ENCODE assay signal across 8 cellular contexts in the genomic region with DNA sequence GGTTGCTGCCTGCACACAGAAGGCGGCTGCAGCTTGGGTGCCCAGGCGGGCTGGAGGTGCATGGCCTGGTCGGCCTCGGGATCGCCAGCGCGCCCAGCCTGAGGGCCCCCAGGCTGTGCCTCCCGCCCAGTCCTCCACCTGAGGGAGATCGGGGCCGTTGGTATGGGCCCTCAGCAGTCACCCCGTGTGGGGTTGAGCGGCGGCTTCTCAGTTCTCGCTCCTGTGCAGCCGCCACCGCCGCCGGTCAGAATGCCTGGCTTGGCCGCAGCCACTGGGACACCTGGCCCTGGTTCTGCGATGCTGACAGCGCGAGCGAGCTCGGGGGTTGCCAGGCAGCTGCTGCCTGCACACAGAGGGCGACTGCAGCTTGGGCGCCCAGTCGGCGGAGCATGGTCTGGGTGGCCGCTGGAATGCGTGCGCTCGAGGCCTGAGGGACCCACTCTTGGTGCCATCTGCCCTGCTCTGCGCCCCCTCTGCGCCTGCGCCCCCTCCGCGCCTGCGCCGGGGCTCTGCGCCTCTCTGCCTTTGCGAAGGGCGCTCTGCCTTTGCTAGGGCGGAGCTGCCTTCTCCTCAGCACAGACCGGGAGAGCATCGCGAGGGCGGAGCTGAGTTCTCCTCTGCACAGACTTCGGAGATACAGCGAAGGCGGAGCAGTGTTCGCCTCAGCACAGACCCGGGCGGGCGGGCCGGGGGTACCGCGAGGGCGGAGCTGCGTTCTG.
DNase-seq lines count a peak whose midpoint lies in the region; ATAC-seq and TF ChIP-seq lines count a peak whose summit lies in the region.
"Not testable (repeated sequence)": the region's sequence is repeated elsewhere in the genome, so short reads cannot be mapped to it uniquely, and the experiment has no call there.

No MANE protein-coding gene starts in this region.

- H2BK15ac ChIP-seq in mesendoderm (replicated peaks; ENCODE audit: low read depth), result not testable (repeated sequence)

- not testable (repeated sequence) for H3K36me3 Mint-ChIP-seq in activated T-helper 1 cell treated with anti-CD3 and anti-CD28 coated beads, Interleukin-12 subunit alpha, Interleukin-12 subunit beta, Interleukin-2, Interleukin-4 antibody, amounts not matched to agents 30 ng/mL and 10 ng/mL and 1 ng/mL, durations not matched to agents 14 hours and 24 hours and 36 hours (ENCODE audit: low read depth)

- not testable (repeated sequence) for H3K4me1 ChIP-seq in Peyer's patch; esophagus (ENCODE audit: control insufficient read depth in 2 of 2, insufficient read depth in 2 of 2, low read length in 1 of 2); mesendoderm (ENCODE audit: control insufficient read depth, low read depth, low read length)

- not testable (repeated sequence) for H3K36me3 ChIP-seq in Peyer's patch; esophagus (ENCODE audit: control insufficient read depth in 2 of 2, insufficient read depth in 2 of 2, low read length in 1 of 2); mesendoderm (ENCODE audit: control insufficient read depth, insufficient read depth, low read length)

- not testable (repeated sequence) for TF ChIP-seq CTCF in AG04450 (IDR thresholded peaks at IDR 0.05; ENCODE audit: low read depth, low read length); Peyer's patch (IDR thresholded peaks at IDR 0.05)

- 8 to 11% methylated on average over 40 to 49 of the region's 59 CpGs for WGBS in esophagus, 2 donors
- no CpG with 5 or more reads among the region's 59 CpGs for WGBS in mesendoderm (ENCODE audit: extremely low coverage, insufficient coverage, low lambda C conversion rate)

- not testable (repeated sequence) for DNase-seq in AG04450 (ENCODE audit: low read depth, low spot score)
- DNase-seq in Peyer's patch, result peak; percentile 63 to 87 (median 71)
- DNase-seq in activated T-helper 1 cell treated with anti-CD3 and anti-CD28 coated beads, Interleukin-12 subunit alpha, Interleukin-12 subunit beta, Interleukin-2, Interleukin-4 antibody, amounts not matched to agents 30 ng/mL and 10 ng/mL and 1 ng/mL, durations not matched to agents 14 hours and 24 hours and 36 hours (ENCODE audit: low spot score), result peak; percentile 80
- DNase-seq in mesendoderm, result peak; percentile 78
- peak; percentile 60 to 61 for DNase-seq in stimulated activated CD4-positive, alpha-beta T cell treated with anti-CD3 and anti-CD28 coated beads, Interleukin-2, amount 100 ng/mL, for 48 hours

- peak overlapping the region; percentile 49 for H3K56ac ChIP-seq in mesendoderm (ENCODE audit: low read length)

- H2BK120ac ChIP-seq in mesendoderm (ENCODE audit: low read depth, low read length), result not testable (repeated sequence)

- POLR2A ChIA-PET in AG04450 (lab: Yijun Ruan, JAX), result not testable (repeated sequence)

- ATAC-seq in GM19043 (IDR thresholded peaks at IDR 0.05; ENCODE audit: low read depth, unreplicated experiment) (peak; percentile 100), HG02981 (IDR thresholded peaks at IDR 0.05; ENCODE audit: unreplicated experiment) (peak; percentile 100)

- not testable (repeated sequence) for H3K27ac Mint-ChIP-seq in activated T-helper 1 cell treated with anti-CD3 and anti-CD28 coated beads, Interleukin-12 subunit alpha, Interleukin-12 subunit beta, Interleukin-2, Interleukin-4 antibody, amounts not matched to agents 30 ng/mL and 10 ng/mL and 1 ng/mL, durations not matched to agents 14 hours and 24 hours and 36 hours

- H3K4me3 ChIP-seq in AG04450 (ENCODE audit: low read depth, low read length) (peak overlapping the region; percentile 53), Peyer's patch (peak overlapping the region; percentile 47 to 55 (median 53)), esophagus (ENCODE audit: low read depth in 1 of 2, low read length in 2 of 2) (peak overlapping the region; percentile 34 to 36)
- H3K4me3 ChIP-seq in mesendoderm (ENCODE audit: low read length), result not testable (repeated sequence)

- intact Hi-C loops in activated T-helper 1 cell treated with anti-CD3 and anti-CD28 coated beads, Interleukin-12 subunit alpha, Interleukin-12 subunit beta, Interleukin-2, Interleukin-4 antibody, amounts not matched to agents 30 ng/mL and 10 ng/mL and 1 ng/mL, durations not matched to agents 14 hours and 24 hours and 36 hours (cut with micrococcal nuclease), result not testable (repeated sequence)

- H3K79me1 ChIP-seq in mesendoderm (ENCODE audit: low read length), result not testable (repeated sequence)

- H3K27me3 ChIP-seq in AG04450 (ENCODE audit: control insufficient read depth, insufficient read depth, low read length); Peyer's patch; esophagus (ENCODE audit: control insufficient read depth in 1 of 2, insufficient read depth in 2 of 2, low read length in 2 of 2); mesendoderm (ENCODE audit: insufficient read depth, low read length, poor library complexity): not testable (repeated sequence)

- H3K27me3 Mint-ChIP-seq in activated T-helper 1 cell treated with anti-CD3 and anti-CD28 coated beads, Interleukin-12 subunit alpha, Interleukin-12 subunit beta, Interleukin-2, Interleukin-4 antibody, amounts not matched to agents 30 ng/mL and 10 ng/mL and 1 ng/mL, durations not matched to agents 14 hours and 24 hours and 36 hours (ENCODE audit: insufficient read depth), result not testable (repeated sequence)

- not testable (repeated sequence) for H3K9me3 Mint-ChIP-seq in activated T-helper 1 cell treated with anti-CD3 and anti-CD28 coated beads, Interleukin-12 subunit alpha, Interleukin-12 subunit beta, Interleukin-2, Interleukin-4 antibody, amounts not matched to agents 30 ng/mL and 10 ng/mL and 1 ng/mL, durations not matched to agents 14 hours and 24 hours and 36 hours

- H3K27ac ChIP-seq in AG04450 (ENCODE audit: low read depth, low read length); esophagus (ENCODE audit: low read depth in 2 of 2, low read length in 1 of 2); mesendoderm (ENCODE audit: low read depth, low read length): not testable (repeated sequence)
- peak overlapping the region in 2 of 4 donors; percentile 35 to 73 for H3K27ac ChIP-seq in Peyer's patch

- H3K4me2 ChIP-seq in mesendoderm (ENCODE audit: low read length), result not testable (repeated sequence)

- H3K79me2 ChIP-seq in mesendoderm (ENCODE audit: control insufficient read depth, insufficient read depth, low read length), result not testable (repeated sequence)

- H3K4ac ChIP-seq in mesendoderm (ENCODE audit: low read depth, low read length), result not testable (repeated sequence)

- not testable (repeated sequence) for H2BK5ac ChIP-seq in mesendoderm (ENCODE audit: low read length)

- H3K4me3 Mint-ChIP-seq in activated T-helper 1 cell treated with anti-CD3 and anti-CD28 coated beads, Interleukin-12 subunit alpha, Interleukin-12 subunit beta, Interleukin-2, Interleukin-4 antibody, amounts not matched to agents 30 ng/mL and 10 ng/mL and 1 ng/mL, durations not matched to agents 14 hours and 24 hours and 36 hours, result peak overlapping the region; percentile 72

- H3K23ac ChIP-seq in mesendoderm (ENCODE audit: low read length), result not testable (repeated sequence)

- H2AK5ac ChIP-seq in mesendoderm (ENCODE audit: low read length), result not testable (repeated sequence)

- TF ChIP-seq POLR2A in Peyer's patch (IDR thresholded peaks at IDR 0.05), result peak in 1 of 2 donors; percentile 15

- H4K8ac ChIP-seq in mesendoderm (ENCODE audit: low read depth, low read length), result not testable (repeated sequence)

- not testable (repeated sequence) for H3K18ac ChIP-seq in mesendoderm (ENCODE audit: low read length)

- H3K4me1 Mint-ChIP-seq in activated T-helper 1 cell treated with anti-CD3 and anti-CD28 coated beads, Interleukin-12 subunit alpha, Interleukin-12 subunit beta, Interleukin-2, Interleukin-4 antibody, amounts not matched to agents 30 ng/mL and 10 ng/mL and 1 ng/mL, durations not matched to agents 14 hours and 24 hours and 36 hours (ENCODE audit: low read depth), result not testable (repeated sequence)

- H3K9me3 ChIP-seq in AG04450 (ENCODE audit: control insufficient read depth, insufficient read depth, low read length); Peyer's patch; esophagus (ENCODE audit: control insufficient read depth in 2 of 2, insufficient read depth in 1 of 2, low read depth in 1 of 2, low read length in 1 of 2): not testable (repeated sequence)

- CTCF ChIA-PET in AG04450 (lab: Charles Lee), result not testable (repeated sequence)

- not testable (repeated sequence) for H3K9ac ChIP-seq in mesendoderm (ENCODE audit: low read length)

- not testable (repeated sequence) for H4K5ac ChIP-seq in mesendoderm (ENCODE audit: low read length)
